Comparison of ENCODE assay signal across 8 cellular contexts in genomic region chr3:180594631-180595348, GRCh38. TPM values are rescaled to one million over a fixed set of nuclear protein-coding genes. Genes with fewer than 3 reads are reported as not detected.
A peak's percentile ranks its signal among the peaks of the same experiment; 100 is the strongest.
DNase-seq lines count a peak whose midpoint lies in the region; ATAC-seq and TF ChIP-seq lines count a peak whose summit lies in the region.

No MANE protein-coding gene starts in this region.

- no peaks in the 10 kb centered on the region for H3K79me1 ChIP-seq in mesenchymal stem cell (replicated peaks; ENCODE audit: low read length, poor library complexity, severe bottlenecking)

- H3K4me3 ChIP-seq in mesenchymal stem cell (ENCODE audit: insufficient read depth in 1 of 2, low read depth in 1 of 2, low read length in 2 of 2) (no peak overlapping the region), lower leg skin (ENCODE audit: low read depth, poor library complexity, severe bottlenecking) (no peak overlapping the region)

- no peak overlapping the region for H2BK15ac ChIP-seq in mesenchymal stem cell (ENCODE audit: low read depth, poor library complexity, severe bottlenecking)

- H2AFZ ChIP-seq in mesenchymal stem cell (ENCODE audit: low read depth, low read length), result no peak overlapping the region

- H3K9me3 ChIP-seq in mesenchymal stem cell (ENCODE audit: control insufficient read depth, low read length), result no peaks in the 10 kb centered on the region

- peak overlapping the region; percentile 23 for H3K9ac ChIP-seq in mesenchymal stem cell (ENCODE audit: low read length)

- peak; percentile 65 for ATAC-seq in GM21717 (IDR thresholded peaks at IDR 0.05; ENCODE audit: unreplicated experiment)

- peaks cover 26% of the 10 kb centered on the region for H3K27me3 Mint-ChIP-seq in T-helper 2 cell treated with Interferon-gamma antibody and Interleukin-4, amounts not matched to agents 5 μg/mL and 100 μg/mL, for 36 hours (ENCODE audit: low read depth)

- H2AK5ac ChIP-seq in mesenchymal stem cell (ENCODE audit: low read length, severe bottlenecking), result no peak overlapping the region

- no peak overlapping the region for H4K91ac ChIP-seq in mesenchymal stem cell (ENCODE audit: low read length)

- H3K9me3 Mint-ChIP-seq in T-helper 2 cell treated with Interferon-gamma antibody and Interleukin-4, amounts not matched to agents 5 μg/mL and 100 μg/mL, for 36 hours, result no peaks in the 10 kb centered on the region

- no peak overlapping the region for H3K23ac ChIP-seq in mesenchymal stem cell (ENCODE audit: low read length in 2 of 2)

- H2BK120ac ChIP-seq in mesenchymal stem cell (ENCODE audit: low read depth, low read length), result no peak overlapping the region

- no peaks in the 10 kb centered on the region for H3K4me1 ChIP-seq in mesenchymal stem cell (ENCODE audit: control insufficient read depth, insufficient read depth, low read depth, low read length)

- H3K27ac ChIP-seq in mesenchymal stem cell (ENCODE audit: low read length, poor library complexity, severe bottlenecking), result no peak overlapping the region

- H3K4me3 Mint-ChIP-seq in T-helper 2 cell treated with Interferon-gamma antibody and Interleukin-4, amounts not matched to agents 5 μg/mL and 100 μg/mL, for 36 hours, result no peak overlapping the region

- peak; percentile 74 for DNase-seq in ELR (ENCODE audit: low read depth)
- DNase-seq in NCI-H1092 (lab: John Stamatoyannopoulos, UW), result peak; percentile 3
- DNase-seq in SKM-1 treated with dmso at 0.1 percent for 144 hours (lab: John Stamatoyannopoulos, UW; ENCODE audit: unreplicated experiment), result peak; percentile 37
- DNase-seq in mesenchymal stem cell, result peak; percentile 39
- no peak for DNase-seq in lower leg skin (ENCODE audit: low spot score in 2 of 2)
- no peak for DNase-seq in T-helper 2 cell treated with Interferon-gamma antibody and Interleukin-4, amounts not matched to agents 5 μg/mL and 100 μg/mL, for 36 hours (ENCODE audit: low spot score)
- no peak for DNase-seq in effector CD8-positive, alpha-beta T cell (lab: John Stamatoyannopoulos, UW)

- no peak overlapping the region for H3K18ac ChIP-seq in mesenchymal stem cell (ENCODE audit: low read depth in 1 of 2, low read length in 2 of 2)

- TF ChIP-seq CTCF in lower leg skin (IDR thresholded peaks at IDR 0.05), result no peak

- no peaks in the 10 kb centered on the region for H3K36me3 ChIP-seq in mesenchymal stem cell (ENCODE audit: control insufficient read depth in 1 of 2, insufficient read depth in 2 of 2, low read depth in 1 of 2, low read length in 2 of 2)

- H3K27me3 ChIP-seq in mesenchymal stem cell (ENCODE audit: control insufficient read depth in 1 of 2, insufficient read depth in 1 of 2, low read length in 2 of 2), result no peaks in the 10 kb centered on the region

- H3K27ac Mint-ChIP-seq in T-helper 2 cell treated with Interferon-gamma antibody and Interleukin-4, amounts not matched to agents 5 μg/mL and 100 μg/mL, for 36 hours, result no peak overlapping the region

- no peak for TF ChIP-seq POLR2A in lower leg skin (IDR thresholded peaks at IDR 0.05)

- no peaks in the 10 kb centered on the region for H3K4me1 Mint-ChIP-seq in T-helper 2 cell treated with Interferon-gamma antibody and Interleukin-4, amounts not matched to agents 5 μg/mL and 100 μg/mL, for 36 hours (ENCODE audit: low read depth)

- no peak overlapping the region for H3K14ac ChIP-seq in mesenchymal stem cell (ENCODE audit: low read length in 2 of 2)

- no peak overlapping the region for H2BK5ac ChIP-seq in mesenchymal stem cell (ENCODE audit: low read depth, low read length, poor library complexity, severe bottlenecking)

- intact Hi-C loops in lower leg skin (cut with DNase I; ENCODE audit: low total_unique reads), result no loop called here

- H3K4ac ChIP-seq in mesenchymal stem cell (ENCODE audit: low read depth in 1 of 2, low read length in 2 of 2), result no peak overlapping the region

- no peak overlapping the region for H3K4me2 ChIP-seq in mesenchymal stem cell (ENCODE audit: low read length, poor library complexity, severe bottlenecking)

- no peaks in the 10 kb centered on the region for H3K36me3 Mint-ChIP-seq in T-helper 2 cell treated with Interferon-gamma antibody and Interleukin-4, amounts not matched to agents 5 μg/mL and 100 μg/mL, for 36 hours (ENCODE audit: low read depth)

- no peak overlapping the region for H2BK12ac ChIP-seq in mesenchymal stem cell (ENCODE audit: low read length in 2 of 2)

- H4K8ac ChIP-seq in mesenchymal stem cell (ENCODE audit: low read length), result no peak overlapping the region

RNA-seq across cellular contexts. Expression of gene TTC14, which starts 7.2 kb away (rescaled TPM):
- 31.9 TPM for polyA plus RNA-seq in mesenchymal stem cell (2013, experiment 1 of 2)
- 34.5 TPM for polyA plus RNA-seq in mesenchymal stem cell (2013, experiment 2 of 2)
- total RNA-seq in lower leg skin, result 10 to 100 TPM; 12.7 to 40.7 (median 30.8) TPM

Comparison
In these comparisons a context has a peak if more than half of its experiments do, and no peak if none do; other contexts are left out.
1. DNase-seq: peak in ELR (single experiment), NCI-H1092 (single experiment), SKM-1 treated with dmso at 0.1 percent for 144 hours (single experiment) and mesenchymal stem cell (single experiment); none in lower leg skin (0 of 2), T-helper 2 cell treated with Interferon-gamma antibody and Interleukin-4, amounts not matched to agents 5 μg/mL and 100 μg/mL, for 36 hours (single experiment) and effector CD8-positive, alpha-beta T cell (single experiment).